ENCODE assay signal across 1 cellular context in genomic region chr10:102682441-102682840, GRCh38.
TF ChIP-seq lines count a peak whose summit lies in the region.

No MANE protein-coding gene starts in this region.

TF ChIP-seq in K562, 482 proteins besides CTCF, POLR2A, EP300 and RAD21:
- TF ChIP-seq RBM17 (IDR thresholded peaks at IDR 0.05; ENCODE audit: borderline replicate concordance, low read depth, low read length) = no peak
- no peak for TF ChIP-seq MTA3 (IDR thresholded peaks at IDR 0.05; ENCODE audit: borderline replicate concordance)
- no peak for TF ChIP-seq U2AF1 (optimal IDR thresholded peaks at IDR 0.05; ENCODE audit: low read depth, low read length)
- TF ChIP-seq HMGN3 (IDR thresholded peaks at IDR 0.05; ENCODE audit: borderline replicate concordance, extremely low read depth, insufficient read length, low read depth, low read length) = no peak
- no peak for TF ChIP-seq HDAC1 (IDR thresholded peaks at IDR 0.05)
- no peak for TF ChIP-seq RFX7 (CRISPR knock-in tag; IDR thresholded peaks at IDR 0.05)
- TF ChIP-seq HNRNPK (IDR thresholded peaks at IDR 0.05; ENCODE audit: low read depth, low read length, poor library complexity, severe bottlenecking) = no peak
TF ChIP-seq in K562: peak in this region for 0.
